8 cellular contexts compared by ENCODE assay signal in genomic region chr17:80279895-80280294, GRCh38. TPM values are rescaled to one million over a fixed set of nuclear protein-coding genes. Genes with fewer than 3 reads are reported as not detected.
DNase-seq lines count a peak whose midpoint lies in the region; ATAC-seq and TF ChIP-seq lines count a peak whose summit lies in the region.
"Had no signal": no experiment of that assay in that cellular context is flagged by ENCODE, and none has a peak within 500 bp of the region (broad histone marks: within the 10 kb centered on the region; RNA-seq: fewer than 3 reads in every experiment).

No MANE protein-coding gene starts in this region.

- H3K79me2 ChIP-seq in hepatocyte: peaks cover 2% of the 10 kb centered on the region
- H3K79me2 ChIP-seq in GM23338 (replicated peaks; ENCODE audit: insufficient read depth): no peaks in the 10 kb centered on the region

- no peaks in the 10 kb centered on the region for H3K9me2 ChIP-seq in hepatocyte (replicated peaks; ENCODE audit: insufficient read depth)
- no peaks in the 10 kb centered on the region for H3K9me2 ChIP-seq in GM23338 (ENCODE audit: insufficient read depth)

- peak overlapping the region; percentile 0 for H3K27ac Mint-ChIP-seq in stimulated activated naive B cell treated with anti-CD40 and anti-IgM and Interleukin-4, amounts not matched to agents 10 μg/mL and 1 μg/mL and 100 μg/mL, for 72 hours
- no peak overlapping the region for H3K27ac Mint-ChIP-seq in activated CD8-positive, alpha-beta memory T cell treated with anti-CD3 and anti-CD28 coated beads, Interleukin-2, amount 10 ng/mL, durations not matched to agents 7 days and 5 days
- no peak overlapping the region for H3K27ac Mint-ChIP-seq in GM23338

- H3K4me3 ChIP-seq in HFF-Myc (replicated peaks; ENCODE audit: low read depth, low read length): no peak overlapping the region
- H3K4me3 ChIP-seq in brain microvascular endothelial cell (ENCODE audit: low read depth, low read length): no peak overlapping the region
- H3K4me3 ChIP-seq in hepatocyte: no peak overlapping the region
- H3K4me3 ChIP-seq in GM23338: no peak overlapping the region

- H3K27me3 ChIP-seq in brain microvascular endothelial cell (replicated peaks) (no peaks in the 10 kb centered on the region), hepatocyte (no peaks in the 10 kb centered on the region), GM23338 (ENCODE audit: insufficient read depth) (no peaks in the 10 kb centered on the region)

- CTCF ChIA-PET in activated CD8-positive, alpha-beta memory T cell treated with anti-CD3 and anti-CD28 coated beads, Interleukin-2, amount 10 ng/mL, durations not matched to agents 7 days and 5 days (lab: Charles Lee): interaction anchor here (1.8 kb wide), 1 partner anchor 178 kb away, joined by 5 read pairs; the partner anchor contains the start of gene GAA

- H3K4me1 Mint-ChIP-seq in stimulated activated naive B cell treated with anti-CD40 and anti-IgM and Interleukin-4, amounts not matched to agents 10 μg/mL and 1 μg/mL and 100 μg/mL, for 72 hours: peaks cover 17 to 21% of the 10 kb centered on the region in 2 donors
- peaks cover 42% of the 10 kb centered on the region for H3K4me1 Mint-ChIP-seq in activated CD8-positive, alpha-beta memory T cell treated with anti-CD3 and anti-CD28 coated beads, Interleukin-2, amount 10 ng/mL, durations not matched to agents 7 days and 5 days
- peaks cover 21% of the 10 kb centered on the region for H3K4me1 Mint-ChIP-seq in GM23338

- no peak overlapping the region for H3K4me3 Mint-ChIP-seq in stimulated activated naive B cell treated with anti-CD40 and anti-IgM and Interleukin-4, amounts not matched to agents 10 μg/mL and 1 μg/mL and 100 μg/mL, for 72 hours
- H3K4me3 Mint-ChIP-seq in activated CD8-positive, alpha-beta memory T cell treated with anti-CD3 and anti-CD28 coated beads, Interleukin-2, amount 10 ng/mL, durations not matched to agents 7 days and 5 days: no peak overlapping the region
- H3K4me3 Mint-ChIP-seq in GM23338: no peak overlapping the region

- in situ Hi-C loops in brain microvascular endothelial cell (cut with HindIII; ENCODE audit: low pct_ligation_motif_present, low sequenced_read_pairs): no loop called here

- no peaks in the 10 kb centered on the region for H3K9me3 Mint-ChIP-seq in stimulated activated naive B cell treated with anti-CD40 and anti-IgM and Interleukin-4, amounts not matched to agents 10 μg/mL and 1 μg/mL and 100 μg/mL, for 72 hours
- H3K9me3 Mint-ChIP-seq in activated CD8-positive, alpha-beta memory T cell treated with anti-CD3 and anti-CD28 coated beads, Interleukin-2, amount 10 ng/mL, durations not matched to agents 7 days and 5 days (ENCODE audit: low read depth): no peaks in the 10 kb centered on the region
- H3K9me3 Mint-ChIP-seq in GM23338: no peaks in the 10 kb centered on the region; the same call in 2 of the 3 replicates

- H3K4me1 ChIP-seq in hepatocyte (ENCODE audit: insufficient read depth) (no peaks in the 10 kb centered on the region), GM23338 (ENCODE audit: insufficient read depth) (no peaks in the 10 kb centered on the region)

- peaks cover 4% of the 10 kb centered on the region for H3K36me3 ChIP-seq in brain microvascular endothelial cell (replicated peaks)
- H3K36me3 ChIP-seq in hepatocyte (replicated peaks; ENCODE audit: insufficient read depth, low read depth): no peaks in the 10 kb centered on the region
- H3K36me3 ChIP-seq in GM23338 (ENCODE audit: insufficient read depth): no peaks in the 10 kb centered on the region

- H3K36me3 Mint-ChIP-seq in stimulated activated naive B cell treated with anti-CD40 and anti-IgM and Interleukin-4, amounts not matched to agents 10 μg/mL and 1 μg/mL and 100 μg/mL, for 72 hours: peaks cover 19 to 48% of the 10 kb centered on the region in 2 donors
- peaks cover 60% of the 10 kb centered on the region for H3K36me3 Mint-ChIP-seq in activated CD8-positive, alpha-beta memory T cell treated with anti-CD3 and anti-CD28 coated beads, Interleukin-2, amount 10 ng/mL, durations not matched to agents 7 days and 5 days
- peaks cover 20% of the 10 kb centered on the region for H3K36me3 Mint-ChIP-seq in GM23338 (ENCODE audit: low read depth)

- H3K27ac ChIP-seq in brain microvascular endothelial cell (no peak overlapping the region), hepatocyte (no peak overlapping the region), GM23338 (ENCODE audit: low read depth) (no peak overlapping the region)

- H3K4me2 ChIP-seq in hepatocyte (no peak overlapping the region), GM23338 (no peak overlapping the region)

- ATAC-seq in stimulated activated naive B cell treated with anti-CD40 and anti-IgM and Interleukin-4, amounts not matched to agents 10 μg/mL and 1 μg/mL and 100 μg/mL, for 72 hours (replicated peaks): no peak
- ATAC-seq in activated CD8-positive, alpha-beta memory T cell treated with anti-CD3 and anti-CD28 coated beads, Interleukin-2, amount 10 ng/mL, durations not matched to agents 7 days and 5 days: no peak
- ATAC-seq in GM19328 (IDR thresholded peaks at IDR 0.05; ENCODE audit: unreplicated experiment): no peak
- no peak for ATAC-seq in GM23338

- H3K9me3 ChIP-seq in hepatocyte (ENCODE audit: low read depth): no peaks in the 10 kb centered on the region

- TF ChIP-seq CTCF in HFF-Myc (IDR thresholded peaks at IDR 0.05; ENCODE audit: low read depth, low read length, missing control alignments) (no peak), brain microvascular endothelial cell (IDR thresholded peaks at IDR 0.05; ENCODE audit: low read depth, low read length, missing control alignments) (peak; percentile 52), hepatocyte (IDR thresholded peaks at IDR 0.05; ENCODE audit: poor library complexity) (no peak), GM23338 (conservative IDR thresholded peaks at IDR 0.05; ENCODE audit: low read depth in 2 of 2) (no peak)

- H3K27me3 Mint-ChIP-seq in stimulated activated naive B cell treated with anti-CD40 and anti-IgM and Interleukin-4, amounts not matched to agents 10 μg/mL and 1 μg/mL and 100 μg/mL, for 72 hours: no peaks in the 10 kb centered on the region
- H3K27me3 Mint-ChIP-seq in activated CD8-positive, alpha-beta memory T cell treated with anti-CD3 and anti-CD28 coated beads, Interleukin-2, amount 10 ng/mL, durations not matched to agents 7 days and 5 days: no peaks in the 10 kb centered on the region
- H3K27me3 Mint-ChIP-seq in GM23338 (ENCODE audit: insufficient read depth, low read depth, poor library complexity): peaks cover 9% of the 10 kb centered on the region

- DNase-seq in HFF-Myc (ENCODE audit: extremely low read depth, low read depth) (peak; percentile 20), brain microvascular endothelial cell (peak; percentile 82), hepatocyte (ENCODE audit: low spot score) (peak; percentile 59), GM23338 (ENCODE audit: low spot score) (no peak)
- DNase-seq in stimulated activated naive B cell treated with anti-CD40 and anti-IgM and Interleukin-4, amounts not matched to agents 10 μg/mL and 1 μg/mL and 100 μg/mL, for 72 hours: no peak
- no peak for DNase-seq in activated CD8-positive, alpha-beta memory T cell treated with anti-CD3 and anti-CD28 coated beads, Interleukin-2, amount 10 ng/mL, durations not matched to agents 7 days and 5 days
- DNase-seq: mesendoderm had no signal

- H4K20me1 ChIP-seq in hepatocyte (ENCODE audit: insufficient read depth, poor library complexity, severe bottlenecking) (no peaks in the 10 kb centered on the region), GM23338 (replicated peaks; ENCODE audit: insufficient read depth) (peaks cover 18% of the 10 kb centered on the region; the same call in 1 of the 2 replicates)

- 73% methylated on average over 14 of the region's 14 CpGs for WGBS in hepatocyte (ENCODE audit: low lambda C conversion rate, missing lambda C conversion rate)

- H3F3A ChIP-seq in GM23338 (replicated peaks; ENCODE audit: low read depth): no peaks in the 10 kb centered on the region; the same call in 1 of the 2 replicates

- H2AFZ ChIP-seq in hepatocyte (no peak overlapping the region), GM23338 (no peak overlapping the region)

TF ChIP-seq in GM23338, 12 proteins besides CTCF, POLR2A, EP300 and RAD21 (continues in another document):
- TF ChIP-seq, protein P1, sequence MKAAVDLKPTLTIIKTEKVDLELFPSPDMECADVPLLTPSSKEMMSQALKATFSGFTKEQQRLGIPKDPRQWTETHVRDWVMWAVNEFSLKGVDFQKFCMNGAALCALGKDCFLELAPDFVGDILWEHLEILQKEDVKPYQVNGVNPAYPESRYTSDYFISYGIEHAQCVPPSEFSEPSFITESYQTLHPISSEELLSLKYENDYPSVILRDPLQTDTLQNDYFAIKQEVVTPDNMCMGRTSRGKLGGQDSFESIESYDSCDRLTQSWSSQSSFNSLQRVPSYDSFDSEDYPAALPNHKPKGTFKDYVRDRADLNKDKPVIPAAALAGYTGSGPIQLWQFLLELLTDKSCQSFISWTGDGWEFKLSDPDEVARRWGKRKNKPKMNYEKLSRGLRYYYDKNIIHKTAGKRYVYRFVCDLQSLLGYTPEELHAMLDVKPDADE (IDR thresholded peaks at IDR 0.05): no peak
- TF ChIP-seq EZH2phosphoT487 (IDR thresholded peaks at IDR 0.05; ENCODE audit: unreplicated experiment): no peak
- no peak for TF ChIP-seq NANOG (IDR thresholded peaks at IDR 0.05; ENCODE audit: borderline replicate concordance)
- no peak for TF ChIP-seq POLR2AphosphoS5 (IDR thresholded peaks at IDR 0.05; ENCODE audit: low read depth)
- TF ChIP-seq EZH2 (IDR thresholded peaks at IDR 0.05; ENCODE audit: low read depth, unreplicated experiment): no peak
- no peak for TF ChIP-seq ZNF114 (CRISPR knock-in tag; IDR thresholded peaks at IDR 0.05)
- TF ChIP-seq STAT1 (IDR thresholded peaks at IDR 0.05; ENCODE audit: unreplicated experiment): no peak

RNA-seq across cellular contexts. Expression of gene RNF213, which starts 19.2 kb away (rescaled TPM):
- total RNA-seq in hepatocyte: 53.1 and 57.4 TPM in 2 replicates
- 21.1 and 32.6 TPM in 2 replicates for polyA plus RNA-seq in hepatocyte
- total RNA-seq in activated CD8-positive, alpha-beta memory T cell treated with anti-CD3 and anti-CD28 coated beads, Interleukin-2, amount 10 ng/mL, durations not matched to agents 7 days and 5 days: 1,000 to 10,000 TPM in 1 of 2 experiments, 100 to 1,000 TPM in 1; 597 to 1,208 TPM
- total RNA-seq in GM23338 (2014; rRNA removed; shearing (Covaris generic)): 52.5 and 67.2 TPM in 2 replicates
- 21.2 and 21.9 TPM in 2 replicates for polyA plus RNA-seq in GM23338 (2016; fragmentation: Nextera tagmentation; extraction: Ambion mirVana)

RNA-seq across cellular contexts. Expression of gene SLC26A11, which starts 59.7 kb away (rescaled TPM):
- total RNA-seq in hepatocyte: 17.5 and 18.8 TPM in 2 replicates
- 24.9 and 40.4 TPM in 2 replicates for polyA plus RNA-seq in hepatocyte
- total RNA-seq in activated CD8-positive, alpha-beta memory T cell treated with anti-CD3 and anti-CD28 coated beads, Interleukin-2, amount 10 ng/mL, durations not matched to agents 7 days and 5 days: 1 to 10 TPM; 4.3 to 8.6 TPM
- total RNA-seq in GM23338 (2014; rRNA removed; shearing (Covaris generic)): 16.1 and 23.0 TPM in 2 replicates
- 10.8 and 10.9 TPM in 2 replicates for polyA plus RNA-seq in GM23338 (2016; fragmentation: Nextera tagmentation; extraction: Ambion mirVana)

RNA-seq across cellular contexts. Expression of gene SGSH, which starts 59.8 kb away (rescaled TPM):
- total RNA-seq in hepatocyte: 16.0 and 23.7 TPM in 2 replicates
- polyA plus RNA-seq in hepatocyte: 59.6 and 71.5 TPM in 2 replicates
- total RNA-seq in activated CD8-positive, alpha-beta memory T cell treated with anti-CD3 and anti-CD28 coated beads, Interleukin-2, amount 10 ng/mL, durations not matched to agents 7 days and 5 days: 10 to 100 TPM; 15.4 to 22.1 TPM
- total RNA-seq in GM23338 (2014; rRNA removed; shearing (Covaris generic)): 9.6 and 26.9 TPM in 2 replicates
- 17.5 and 18.6 TPM in 2 replicates for polyA plus RNA-seq in GM23338 (2016; fragmentation: Nextera tagmentation; extraction: Ambion mirVana)

Comparison
In these comparisons a context has a peak if more than half of its experiments do, and no peak if none do; other contexts are left out.
1. DNase-seq: peak in HFF-Myc (single experiment), brain microvascular endothelial cell (single experiment) and hepatocyte (single experiment); none in stimulated activated naive B cell treated with anti-CD40 and anti-IgM and Interleukin-4, amounts not matched to agents 10 μg/mL and 1 μg/mL and 100 μg/mL, for 72 hours (single experiment), activated CD8-positive, alpha-beta memory T cell treated with anti-CD3 and anti-CD28 coated beads, Interleukin-2, amount 10 ng/mL, durations not matched to agents 7 days and 5 days (single experiment) and GM23338 (single experiment).